38 cellular contexts compared by ENCODE assay signal in genomic region chr14:56290195-56290594, GRCh38.
"Had no signal": no experiment of that assay in that cellular context is flagged by ENCODE, and none has a peak within 500 bp of the region (broad histone marks: within the 10 kb centered on the region; RNA-seq: fewer than 3 reads in every experiment).

No MANE protein-coding gene starts in this region.

- ATAC-seq: activated naive CD4-positive, alpha-beta T cell treated with anti-CD3 and anti-CD28 coated beads, Interleukin-2, amount 50 U/mL, for 72 hours; activated naive CD8-positive, alpha-beta T cell treated with anti-CD3 and anti-CD28 coated beads, Interleukin-2, amount 50 U/mL, for 24 hours; activated T-cell treated with anti-CD3 and anti-CD28 coated beads, Interleukin-2, amount 50 U/mL, for 4 hours; activated T-cell treated with anti-CD3 and anti-CD28 coated beads, Interleukin-2, amount 50 U/mL, for 72 hours; activated T-helper 17 cell treated with anti-CD3 and anti-CD28 coated beads, Interleukin-2, amount 50 U/mL, for 72 hours; body of pancreas had no signal

- H3K4me3 Mint-ChIP-seq: activated naive CD4-positive, alpha-beta T cell treated with anti-CD3 and anti-CD28 coated beads for 36 hours; activated naive CD4-positive, alpha-beta T cell treated with anti-CD3 and anti-CD28 coated beads, Interleukin-2, amount 10 ng/mL, durations not matched to agents 7 days and 5 days; activated naive CD4-positive, alpha-beta T cell treated with anti-CD3 and anti-CD28 coated beads, Interleukin-2, amount 50 U/mL, for 24 hours; activated naive CD8-positive, alpha-beta T cell; activated naive CD8-positive, alpha-beta T cell treated with anti-CD3 and anti-CD28 coated beads for 36 hours; activated naive CD8-positive, alpha-beta T cell treated with anti-CD3 and anti-CD28 coated beads, Interleukin-2, amount 10 ng/mL, durations not matched to agents 7 days and 5 days; activated naive CD8-positive, alpha-beta T cell treated with anti-CD3 and anti-CD28 coated beads, Interleukin-2, amount 50 U/mL, for 24 hours; activated T-cell treated with anti-CD3 and anti-CD28 coated beads, Interleukin-2, amount 50 U/mL, for 24 hours; activated T-cell treated with anti-CD3 and anti-CD28 coated beads, Interleukin-2, amount 50 U/mL, for 4 hours; activated T-cell treated with anti-CD3 and anti-CD28 coated beads, Interleukin-2, amount 50 U/mL, for 72 hours; activated T-helper 1 cell treated with anti-CD3 and anti-CD28 coated beads, Interleukin-12 subunit alpha, Interleukin-12 subunit beta, Interleukin-2, Interleukin-4 antibody, amounts not matched to agents 30 ng/mL and 10 ng/mL and 1 ng/mL, durations not matched to agents 14 hours and 24 hours and 36 hours; activated T-helper 17 cell treated with anti-CD3 and anti-CD28 coated beads, Interleukin-2, amount 50 U/mL, for 72 hours; brain; central memory CD8-positive, alpha-beta T cell had no signal

- H3K27ac Mint-ChIP-seq: activated naive CD4-positive, alpha-beta T cell treated with anti-CD3 and anti-CD28 coated beads for 36 hours; activated naive CD4-positive, alpha-beta T cell treated with anti-CD3 and anti-CD28 coated beads, Interleukin-2, amount 10 ng/mL, durations not matched to agents 7 days and 5 days; activated naive CD4-positive, alpha-beta T cell treated with anti-CD3 and anti-CD28 coated beads, Interleukin-2, amount 50 U/mL, for 24 hours; activated naive CD4-positive, alpha-beta T cell treated with anti-CD3 and anti-CD28 coated beads, Interleukin-2, amount 50 U/mL, for 72 hours; activated naive CD8-positive, alpha-beta T cell; activated naive CD8-positive, alpha-beta T cell treated with anti-CD3 and anti-CD28 coated beads for 36 hours; activated naive CD8-positive, alpha-beta T cell treated with anti-CD3 and anti-CD28 coated beads, Interleukin-2, amount 10 ng/mL, durations not matched to agents 7 days and 5 days; activated naive CD8-positive, alpha-beta T cell treated with anti-CD3 and anti-CD28 coated beads, Interleukin-2, amount 50 U/mL, for 24 hours; activated T-cell treated with anti-CD3 and anti-CD28 coated beads, Interleukin-2, amount 50 U/mL, for 24 hours; activated T-cell treated with anti-CD3 and anti-CD28 coated beads, Interleukin-2, amount 50 U/mL, for 72 hours; activated T-helper 1 cell treated with anti-CD3 and anti-CD28 coated beads, Interleukin-12 subunit alpha, Interleukin-12 subunit beta, Interleukin-2, Interleukin-4 antibody, amounts not matched to agents 30 ng/mL and 10 ng/mL and 1 ng/mL, durations not matched to agents 14 hours and 24 hours and 36 hours; activated T-helper 17 cell treated with anti-CD3 and anti-CD28 coated beads, Interleukin-2, amount 50 U/mL, for 72 hours; activated T-helper 2 cell treated with anti-CD3 and anti-CD28 coated beads, Interferon-gamma antibody, Interleukin-2, Interleukin-4, amounts not matched to agents 10 μg/mL and 5 μg/mL and 100 μg/mL, durations not matched to agents 14 hours and 24 hours and 36 hours; brain had no signal

- DNase-seq: activated effector memory CD4-positive, alpha-beta T cell treated with anti-CD3 and anti-CD28 coated beads, Interleukin-2, amount 50 U/mL, for 16 hours; activated effector memory CD4-positive, alpha-beta T cell treated with Interleukin-2 at 50 U/mL for 16 hours; activated gamma-delta T cell; activated gamma-delta T cell treated with Interleukin-2 at 50 U/mL for 16 hours; activated naive CD4-positive, alpha-beta T cell; activated naive CD4-positive, alpha-beta T cell treated with anti-CD3 and anti-CD28 coated beads for 36 hours; activated naive CD4-positive, alpha-beta T cell treated with anti-CD3 and anti-CD28 coated beads, Interleukin-2, amount 10 ng/mL, durations not matched to agents 7 days and 5 days; activated naive CD4-positive, alpha-beta T cell treated with anti-CD3 and anti-CD28 coated beads, Interleukin-2, amount 50 U/mL, for 16 hours; activated naive CD4-positive, alpha-beta T cell treated with Interleukin-2 at 50 U/mL for 16 hours; activated naive CD8-positive, alpha-beta T cell treated with anti-CD3 and anti-CD28 coated beads for 36 hours; activated naive CD8-positive, alpha-beta T cell treated with anti-CD3 and anti-CD28 coated beads, Interleukin-2, amount 10 ng/mL, durations not matched to agents 7 days and 5 days; activated naive CD8-positive, alpha-beta T cell treated with anti-CD3 and anti-CD28 coated beads, Interleukin-2, amount 50 U/mL, for 24 hours; activated T-cell treated with anti-CD3 and anti-CD28 coated beads for 4 hours; activated T-cell treated with anti-CD3 and anti-CD28 coated beads, Interleukin-2, amount 50 U/mL, for 1 hour; activated T-cell treated with anti-CD3 and anti-CD28 coated beads, Interleukin-2, amount 50 U/mL, for 24 hours; activated T-cell treated with anti-CD3 and anti-CD28 coated beads, Interleukin-2, amount 50 U/mL, for 4 hours; activated T-cell treated with anti-CD3 and anti-CD28 coated beads, Interleukin-2, amount 50 U/mL, for 48 hours; activated T-cell treated with anti-CD3 and anti-CD28 coated beads, Interleukin-2, amount 50 U/mL, for 72 hours; adrenal gland; amniotic stem cell; amygdala; anterior cingulate cortex; aorta; body of pancreas; brain microvascular endothelial cell; caudate nucleus; central memory CD4-positive, alpha-beta T cell; cerebellar nuclear complex had no signal

- H3K36me3 Mint-ChIP-seq: activated naive CD4-positive, alpha-beta T cell treated with anti-CD3 and anti-CD28 coated beads, Interleukin-2, amount 10 ng/mL, durations not matched to agents 7 days and 5 days; activated naive CD4-positive, alpha-beta T cell treated with anti-CD3 and anti-CD28 coated beads, Interleukin-2, amount 50 U/mL, for 72 hours; activated naive CD8-positive, alpha-beta T cell treated with anti-CD3 and anti-CD28 coated beads for 36 hours; activated naive CD8-positive, alpha-beta T cell treated with anti-CD3 and anti-CD28 coated beads, Interleukin-2, amount 10 ng/mL, durations not matched to agents 7 days and 5 days had no signal

- H3K9me3 Mint-ChIP-seq: activated naive CD4-positive, alpha-beta T cell treated with anti-CD3 and anti-CD28 coated beads for 36 hours; activated naive CD4-positive, alpha-beta T cell treated with anti-CD3 and anti-CD28 coated beads, Interleukin-2, amount 10 ng/mL, durations not matched to agents 7 days and 5 days; activated naive CD4-positive, alpha-beta T cell treated with anti-CD3 and anti-CD28 coated beads, Interleukin-2, amount 50 U/mL, for 24 hours; activated naive CD4-positive, alpha-beta T cell treated with anti-CD3 and anti-CD28 coated beads, Interleukin-2, amount 50 U/mL, for 72 hours; activated naive CD8-positive, alpha-beta T cell treated with anti-CD3 and anti-CD28 coated beads for 36 hours; activated naive CD8-positive, alpha-beta T cell treated with anti-CD3 and anti-CD28 coated beads, Interleukin-2, amount 10 ng/mL, durations not matched to agents 7 days and 5 days; activated naive CD8-positive, alpha-beta T cell treated with anti-CD3 and anti-CD28 coated beads, Interleukin-2, amount 50 U/mL, for 24 hours; activated T-cell treated with anti-CD3 and anti-CD28 coated beads, Interleukin-2, amount 50 U/mL, for 24 hours; activated T-cell treated with anti-CD3 and anti-CD28 coated beads, Interleukin-2, amount 50 U/mL, for 4 hours; activated T-cell treated with anti-CD3 and anti-CD28 coated beads, Interleukin-2, amount 50 U/mL, for 72 hours; activated T-helper 1 cell treated with anti-CD3 and anti-CD28 coated beads, Interleukin-12 subunit alpha, Interleukin-12 subunit beta, Interleukin-2, Interleukin-4 antibody, amounts not matched to agents 30 ng/mL and 10 ng/mL and 1 ng/mL, durations not matched to agents 14 hours and 24 hours and 36 hours; activated T-helper 17 cell treated with anti-CD3 and anti-CD28 coated beads, Interleukin-2, amount 50 U/mL, for 72 hours; activated T-helper 2 cell treated with anti-CD3 and anti-CD28 coated beads, Interferon-gamma antibody, Interleukin-2, Interleukin-4, amounts not matched to agents 10 μg/mL and 5 μg/mL and 100 μg/mL, durations not matched to agents 14 hours and 24 hours and 36 hours; brain; central memory CD8-positive, alpha-beta T cell had no signal

- H3K4me1 Mint-ChIP-seq: activated naive CD4-positive, alpha-beta T cell treated with anti-CD3 and anti-CD28 coated beads, Interleukin-2, amount 10 ng/mL, durations not matched to agents 7 days and 5 days; activated naive CD4-positive, alpha-beta T cell treated with anti-CD3 and anti-CD28 coated beads, Interleukin-2, amount 50 U/mL, for 24 hours; activated naive CD8-positive, alpha-beta T cell treated with anti-CD3 and anti-CD28 coated beads, Interleukin-2, amount 10 ng/mL, durations not matched to agents 7 days and 5 days; activated naive CD8-positive, alpha-beta T cell treated with anti-CD3 and anti-CD28 coated beads, Interleukin-2, amount 50 U/mL, for 24 hours; activated T-helper 17 cell treated with anti-CD3 and anti-CD28 coated beads, Interleukin-2, amount 50 U/mL, for 72 hours; central memory CD8-positive, alpha-beta T cell had no signal

- FAIRE-seq: astrocyte, bronchial epithelial cell had no signal
